1 cellular context compared by ENCODE assay signal in genomic region chr1:59678809-59679228, GRCh38.
TF ChIP-seq lines count a peak whose summit lies in the region.

No MANE protein-coding gene starts in this region.

TF ChIP-seq in K562, 482 proteins besides CTCF, POLR2A, EP300 and RAD21 (continued from another document):
- 0 out of 4 replicates have a peak, but pooled peaks of 1 of the 2 experiments have one; percentile 32 for TF ChIP-seq ZMIZ1 (IDR thresholded peaks at IDR 0.05; ENCODE audit: low read depth in 2 of 2, low read length in 2 of 2)
- TF ChIP-seq TCF3 (CRISPR knock-in tag; IDR thresholded peaks at IDR 0.05) = peak; percentile 89
- TF ChIP-seq JUN (IDR thresholded peaks at IDR 0.05; ENCODE audit: borderline replicate concordance, low read depth, low read length) = peak; percentile 67; the same call in 1 of the 2 replicates
- no peak for TF ChIP-seq JUN (CRISPR knock-in tag; IDR thresholded peaks at IDR 0.05; ENCODE audit: borderline replicate concordance)
- no peak for TF ChIP-seq SIN3A (IDR thresholded peaks at IDR 0.05; ENCODE audit: borderline replicate concordance in 2 of 2, control insufficient read depth in 1 of 2, low read depth in 2 of 2, low read length in 2 of 2)
- no peak for TF ChIP-seq PML (IDR thresholded peaks at IDR 0.05; ENCODE audit: low read length)
- TF ChIP-seq ZNF717 (CRISPR knock-in tag; IDR thresholded peaks at IDR 0.05) = no peak
- peak in 1 of 2 experiments; percentile 55; a peak in 1 of 4 replicates for TF ChIP-seq HDAC1 (IDR thresholded peaks at IDR 0.05)
- TF ChIP-seq CBFA2T3 (IDR thresholded peaks at IDR 0.05) = peak; percentile 87
- no peak for TF ChIP-seq ZNF143 (CRISPR knock-in tag; IDR thresholded peaks at IDR 0.05)
- TF ChIP-seq ELF1 (tag; IDR thresholded peaks at IDR 0.05) = no peak
- TF ChIP-seq AFF1 (IDR thresholded peaks at IDR 0.05; ENCODE audit: low read depth in 1 of 2, partially characterized antibody in 2 of 2) = no peak
- peak; percentile 55 for TF ChIP-seq SOX6 (IDR thresholded peaks at IDR 0.05)
- TF ChIP-seq PPARD (CRISPR knock-in tag; IDR thresholded peaks at IDR 0.05) = no peak
- TF ChIP-seq NFE2 (IDR thresholded peaks at IDR 0.05; ENCODE audit: low read depth) = peak; percentile 26; the same call in 1 of the 2 replicates
- no peak for TF ChIP-seq RBM14 (IDR thresholded peaks at IDR 0.05; ENCODE audit: borderline replicate concordance, insufficient read depth, low read depth, low read length)
- TF ChIP-seq HDAC2 (IDR thresholded peaks at IDR 0.05) = peak; percentile 68; the same call in 1 of the 2 replicates
- TF ChIP-seq RCOR1 (IDR thresholded peaks at IDR 0.05; ENCODE audit: borderline replicate concordance in 1 of 2, low read depth in 2 of 2, low read length in 2 of 2) = peak in 1 of 2 experiments; percentile 91; a peak in 2 of 4 replicates
- TF ChIP-seq FOXO4 (CRISPR knock-in tag; IDR thresholded peaks at IDR 0.05) = no peak
- TF ChIP-seq ESRRA (IDR thresholded peaks at IDR 0.05; ENCODE audit: borderline replicate concordance, low read depth) = peak; percentile 76
- peak; percentile 38; the same call in 1 of the 2 replicates for TF ChIP-seq VEZF1 (CRISPR knock-in tag; IDR thresholded peaks at IDR 0.05)
